In genomic region chr12:52913424-52913821, GRCh38 we compare ENCODE assay signal across 3 cellular contexts.
TF ChIP-seq lines count a peak whose summit lies in the region.

No MANE protein-coding gene starts in this region.

TF ChIP-seq in H1, 55 proteins besides CTCF, POLR2A, EP300 and RAD21:
- no peak for TF ChIP-seq YY1 (IDR thresholded peaks at IDR 0.05; ENCODE audit: low read depth, low read length)
- no peak for TF ChIP-seq BACH1 (IDR thresholded peaks at IDR 0.05; ENCODE audit: low read length)
- no peak for TF ChIP-seq CTBP2 (IDR thresholded peaks at IDR 0.05; ENCODE audit: borderline replicate concordance, insufficient read depth, insufficient read length, low read length)
- no peak for TF ChIP-seq TAF7 (optimal IDR thresholded peaks at IDR 0.05; ENCODE audit: borderline replicate concordance, low read depth, low read length)
- no peak for TF ChIP-seq TAF1 (IDR thresholded peaks at IDR 0.05; ENCODE audit: low read depth, low read length)
- TF ChIP-seq CHD1 (IDR thresholded peaks at IDR 0.05; ENCODE audit: low read depth, low read length): no peak
- TF ChIP-seq HDAC2 (IDR thresholded peaks at IDR 0.05; ENCODE audit: borderline replicate concordance in 1 of 2, low read depth in 2 of 2, low read length in 2 of 2): no peak
- TF ChIP-seq KDM5A (IDR thresholded peaks at IDR 0.05; ENCODE audit: low read length): no peak
- TF ChIP-seq SP2 (IDR thresholded peaks at IDR 0.05; ENCODE audit: low read length): no peak
- no peak for TF ChIP-seq RXRA (IDR thresholded peaks at IDR 0.05; ENCODE audit: insufficient read depth, low read depth, low read length)
- TF ChIP-seq HDAC6 (IDR thresholded peaks at IDR 0.05; ENCODE audit: low read depth, low read length): no peak
- TF ChIP-seq CEBPB (IDR thresholded peaks at IDR 0.05; ENCODE audit: low read depth, low read length): no peak
- no peak for TF ChIP-seq GTF2F1 (IDR thresholded peaks at IDR 0.05; ENCODE audit: borderline replicate concordance, low read depth, low read length)
- TF ChIP-seq ZNF274 (IDR thresholded peaks at IDR 0.05; ENCODE audit: borderline replicate concordance, extremely low read depth, low read length): no peak
- no peak for TF ChIP-seq USF2 (IDR thresholded peaks at IDR 0.05; ENCODE audit: low read length)
- no peak for TF ChIP-seq FOSL1 (IDR thresholded peaks at IDR 0.05; ENCODE audit: insufficient read depth, low read depth, low read length)

TF ChIP-seq in GM23338, 12 proteins besides CTCF, POLR2A, EP300 and RAD21:
- no peak for TF ChIP-seq ZNF331 (CRISPR knock-in tag; IDR thresholded peaks at IDR 0.05; ENCODE audit: low read depth)
- no peak for TF ChIP-seq ZNF462 (CRISPR knock-in tag; IDR thresholded peaks at IDR 0.05)
- TF ChIP-seq POLR2AphosphoS5 (IDR thresholded peaks at IDR 0.05; ENCODE audit: low read depth): no peak
- no peak for TF ChIP-seq ETS1 (IDR thresholded peaks at IDR 0.05)
- no peak for TF ChIP-seq EZH2 (IDR thresholded peaks at IDR 0.05; ENCODE audit: low read depth, unreplicated experiment)

TF ChIP-seq in SK-N-SH treated with all-trans-retinoic acid at 6 μM for 48 hours, 23 proteins besides CTCF, POLR2A, EP300 and RAD21:
- TF ChIP-seq ZNF8 (CRISPR knock-in tag; IDR thresholded peaks at IDR 0.05) (no peak), POU6F1 (CRISPR knock-in tag; IDR thresholded peaks at IDR 0.05; ENCODE audit: borderline replicate concordance, low read depth) (no peak), ESRRG (CRISPR knock-in tag; IDR thresholded peaks at IDR 0.05) (no peak), OSR1 (CRISPR knock-in tag; IDR thresholded peaks at IDR 0.05) (no peak), TOX (CRISPR knock-in tag; IDR thresholded peaks at IDR 0.05; ENCODE audit: borderline replicate concordance) (no peak), GLIS3 (CRISPR knock-in tag; IDR thresholded peaks at IDR 0.05) (no peak), CREB5 (CRISPR knock-in tag; IDR thresholded peaks at IDR 0.05; ENCODE audit: low read depth) (no peak), ZFP30 (CRISPR knock-in tag; IDR thresholded peaks at IDR 0.05) (no peak), PATZ1 (CRISPR knock-in tag; IDR thresholded peaks at IDR 0.05; ENCODE audit: borderline replicate concordance) (no peak), ARNTL (CRISPR knock-in tag; IDR thresholded peaks at IDR 0.05; ENCODE audit: borderline replicate concordance, low read depth) (no peak), ISL1 (CRISPR knock-in tag; IDR thresholded peaks at IDR 0.05) (no peak), ZC3H10 (CRISPR knock-in tag; IDR thresholded peaks at IDR 0.05) (no peak), RARB (CRISPR knock-in tag; IDR thresholded peaks at IDR 0.05) (no peak)
